Comparison of ENCODE assay signal across 33 cellular contexts in genomic region chr1:195754297-195754696, GRCh38.
"Had no signal": no experiment of that assay in that cellular context is flagged by ENCODE, and none has a peak within 500 bp of the region (broad histone marks: within the 10 kb centered on the region; RNA-seq: fewer than 3 reads in every experiment).

No MANE protein-coding gene starts in this region.

- H3K36me3 ChIP-seq: adrenal gland, brain microvascular endothelial cell, esophagus muscularis mucosa, gastroesophageal sphincter, WERI-Rb-1 had no signal

- H3K9me3 Mint-ChIP-seq: activated B cell treated with CpG ODN at 0.5 μM for 24 hours; activated CD8-positive, alpha-beta T cell treated with anti-CD3 and anti-CD28 coated beads for 36 hours; activated naive CD4-positive, alpha-beta T cell treated with anti-CD3 and anti-CD28 coated beads, Interleukin-2, amount 50 U/mL, for 24 hours; activated naive CD8-positive, alpha-beta T cell treated with anti-CD3 and anti-CD28 coated beads for 36 hours; activated T-helper 1 cell treated with anti-CD3 and anti-CD28 coated beads, Interleukin-12 subunit alpha, Interleukin-12 subunit beta, Interleukin-2, Interleukin-4 antibody, amounts not matched to agents 30 ng/mL and 10 ng/mL and 1 ng/mL, durations not matched to agents 14 hours and 24 hours and 36 hours; activated T-helper 2 cell treated with anti-CD3 and anti-CD28 coated beads, Interferon-gamma antibody, Interleukin-2, Interleukin-4, amounts not matched to agents 10 μg/mL and 5 μg/mL and 100 μg/mL, durations not matched to agents 14 hours and 24 hours and 36 hours; dendritic cell treated with granulocyte-macrophage colony-stimulating factor and Interleukin-4, amounts not matched to agents 40 ng/mL and 50 ng/mL, for 4 days; endodermal cell; T-helper 2 cell treated with Interferon-gamma antibody and Interleukin-4, amounts not matched to agents 5 μg/mL and 100 μg/mL, for 36 hours had no signal

- H3K4me1 Mint-ChIP-seq: activated B cell treated with CpG ODN at 0.5 μM for 24 hours; activated CD8-positive, alpha-beta memory T cell treated with anti-CD3 and anti-CD28 coated beads, Interleukin-2, amount 10 ng/mL, durations not matched to agents 7 days and 5 days; activated naive CD4-positive, alpha-beta T cell treated with anti-CD3 and anti-CD28 coated beads, Interleukin-2, amount 50 U/mL, for 24 hours; activated naive CD8-positive, alpha-beta T cell treated with anti-CD3 and anti-CD28 coated beads for 36 hours; activated naive CD8-positive, alpha-beta T cell treated with anti-CD3 and anti-CD28 coated beads, Interleukin-2, amount 50 U/mL, for 24 hours; central memory CD8-positive, alpha-beta T cell; T-helper 17 cell had no signal

- H3K9me3 ChIP-seq: adrenal gland, esophagus muscularis mucosa, gastroesophageal sphincter had no signal

- H3K4me3 Mint-ChIP-seq: activated B cell treated with CpG ODN at 0.5 μM for 24 hours; activated CD8-positive, alpha-beta memory T cell treated with anti-CD3 and anti-CD28 coated beads, Interleukin-2, amount 10 ng/mL, durations not matched to agents 7 days and 5 days; activated CD8-positive, alpha-beta T cell treated with anti-CD3 and anti-CD28 coated beads for 36 hours; activated naive CD4-positive, alpha-beta T cell treated with anti-CD3 and anti-CD28 coated beads for 36 hours; activated naive CD4-positive, alpha-beta T cell treated with anti-CD3 and anti-CD28 coated beads, Interleukin-2, amount 50 U/mL, for 24 hours; activated naive CD8-positive, alpha-beta T cell treated with anti-CD3 and anti-CD28 coated beads for 36 hours; activated naive CD8-positive, alpha-beta T cell treated with anti-CD3 and anti-CD28 coated beads, Interleukin-2, amount 50 U/mL, for 24 hours; activated T-helper 1 cell treated with anti-CD3 and anti-CD28 coated beads, Interleukin-12 subunit alpha, Interleukin-12 subunit beta, Interleukin-2, Interleukin-4 antibody, amounts not matched to agents 30 ng/mL and 10 ng/mL and 1 ng/mL, durations not matched to agents 14 hours and 24 hours and 36 hours; central memory CD8-positive, alpha-beta T cell; dendritic cell treated with granulocyte-macrophage colony-stimulating factor and Interleukin-4, amounts not matched to agents 40 ng/mL and 50 ng/mL, for 4 days; endodermal cell; T-helper 17 cell; T-helper 2 cell treated with Interferon-gamma antibody and Interleukin-4, amounts not matched to agents 5 μg/mL and 100 μg/mL, for 36 hours had no signal

- ATAC-seq: activated CD4-positive, CD25-positive, alpha-beta regulatory T cell treated with anti-CD3 and anti-CD28 coated beads, Interleukin-2, amount 50 U/mL, for 24 hours; activated CD8-positive, alpha-beta memory T cell treated with anti-CD3 and anti-CD28 coated beads, Interleukin-2, amount 10 ng/mL, durations not matched to agents 7 days and 5 days; activated CD8-positive, alpha-beta T cell treated with anti-CD3 and anti-CD28 coated beads for 36 hours; activated naive CD8-positive, alpha-beta T cell treated with anti-CD3 and anti-CD28 coated beads, Interleukin-2, amount 50 U/mL, for 24 hours; gastroesophageal sphincter; T-helper 17 cell had no signal

- DNase-seq: activated B cell treated with CpG ODN at 0.5 μM for 24 hours; activated CD4-positive, alpha-beta T cell treated with anti-CD3 and anti-CD28 coated beads for 48 hours; activated CD4-positive, alpha-beta T cell treated with anti-CD3 and anti-CD28 coated beads, Interleukin-2, amount 50 U/mL, for 1 hour; activated CD4-positive, alpha-beta T cell treated with anti-CD3 and anti-CD28 coated beads, Interleukin-2, amount 50 U/mL, for 48 hours; activated CD8-positive, alpha-beta memory T cell treated with anti-CD3 and anti-CD28 coated beads, Interleukin-2, amount 10 ng/mL, durations not matched to agents 7 days and 5 days; activated CD8-positive, alpha-beta memory T cell treated with anti-CD3 and anti-CD28 coated beads, Interleukin-2, amount 50 U/mL, for 4 hours; activated CD8-positive, alpha-beta T cell treated with anti-CD3 and anti-CD28 coated beads for 36 hours; activated effector memory CD4-positive, alpha-beta T cell treated with anti-CD3 and anti-CD28 coated beads, Interleukin-2, amount 50 U/mL, for 16 hours; activated naive CD4-positive, alpha-beta T cell treated with anti-CD3 and anti-CD28 coated beads for 36 hours; activated naive CD8-positive, alpha-beta T cell treated with anti-CD3 and anti-CD28 coated beads for 36 hours; activated naive CD8-positive, alpha-beta T cell treated with anti-CD3 and anti-CD28 coated beads, Interleukin-2, amount 50 U/mL, for 24 hours; activated T-cell treated with anti-CD3 and anti-CD28 coated beads, Interleukin-2, amount 50 U/mL, for 1 hour; activated T-cell treated with anti-CD3 and anti-CD28 coated beads, Interleukin-2, amount 50 U/mL, for 48 hours; adrenal gland; brain microvascular endothelial cell; dorsolateral prefrontal cortex; effector memory CD4-positive, alpha-beta T cell; endodermal cell; foreskin melanocyte; T-helper 1 cell; T-helper 17 cell; T1000; WERI-Rb-1 had no signal

- H3K27me3 ChIP-seq: adrenal gland, brain microvascular endothelial cell, dorsolateral prefrontal cortex, esophagus muscularis mucosa, gastroesophageal sphincter had no signal

- H3K27me3 Mint-ChIP-seq: activated B cell treated with CpG ODN at 0.5 μM for 24 hours; activated CD8-positive, alpha-beta memory T cell treated with anti-CD3 and anti-CD28 coated beads, Interleukin-2, amount 10 ng/mL, durations not matched to agents 7 days and 5 days; activated CD8-positive, alpha-beta T cell treated with anti-CD3 and anti-CD28 coated beads for 36 hours; activated naive CD4-positive, alpha-beta T cell treated with anti-CD3 and anti-CD28 coated beads, Interleukin-2, amount 50 U/mL, for 24 hours; activated naive CD8-positive, alpha-beta T cell treated with anti-CD3 and anti-CD28 coated beads for 36 hours; activated naive CD8-positive, alpha-beta T cell treated with anti-CD3 and anti-CD28 coated beads, Interleukin-2, amount 50 U/mL, for 24 hours; central memory CD8-positive, alpha-beta T cell; dendritic cell treated with granulocyte-macrophage colony-stimulating factor and Interleukin-4, amounts not matched to agents 40 ng/mL and 50 ng/mL, for 4 days; T-helper 17 cell had no signal

- H3K36me3 Mint-ChIP-seq: activated CD8-positive, alpha-beta memory T cell treated with anti-CD3 and anti-CD28 coated beads, Interleukin-2, amount 10 ng/mL, durations not matched to agents 7 days and 5 days; activated naive CD4-positive, alpha-beta T cell treated with anti-CD3 and anti-CD28 coated beads, Interleukin-2, amount 50 U/mL, for 24 hours; activated naive CD8-positive, alpha-beta T cell treated with anti-CD3 and anti-CD28 coated beads for 36 hours had no signal

- H3K27ac ChIP-seq: adrenal gland, brain microvascular endothelial cell, coronary artery, dorsolateral prefrontal cortex, esophagus muscularis mucosa, gastroesophageal sphincter, WERI-Rb-1 had no signal

- H3K4me3 ChIP-seq: adrenal gland, coronary artery, dorsolateral prefrontal cortex, esophagus muscularis mucosa, gastroesophageal sphincter had no signal

- H3K4me1 ChIP-seq: adrenal gland, esophagus muscularis mucosa, gastroesophageal sphincter had no signal

- H3K27ac Mint-ChIP-seq: activated B cell treated with CpG ODN at 0.5 μM for 24 hours; activated CD8-positive, alpha-beta memory T cell treated with anti-CD3 and anti-CD28 coated beads, Interleukin-2, amount 10 ng/mL, durations not matched to agents 7 days and 5 days; activated CD8-positive, alpha-beta T cell treated with anti-CD3 and anti-CD28 coated beads for 36 hours; activated naive CD4-positive, alpha-beta T cell treated with anti-CD3 and anti-CD28 coated beads for 36 hours; activated naive CD4-positive, alpha-beta T cell treated with anti-CD3 and anti-CD28 coated beads, Interleukin-2, amount 50 U/mL, for 24 hours; activated naive CD8-positive, alpha-beta T cell treated with anti-CD3 and anti-CD28 coated beads for 36 hours; activated naive CD8-positive, alpha-beta T cell treated with anti-CD3 and anti-CD28 coated beads, Interleukin-2, amount 50 U/mL, for 24 hours; activated T-helper 1 cell treated with anti-CD3 and anti-CD28 coated beads, Interleukin-12 subunit alpha, Interleukin-12 subunit beta, Interleukin-2, Interleukin-4 antibody, amounts not matched to agents 30 ng/mL and 10 ng/mL and 1 ng/mL, durations not matched to agents 14 hours and 24 hours and 36 hours; activated T-helper 2 cell treated with anti-CD3 and anti-CD28 coated beads, Interferon-gamma antibody, Interleukin-2, Interleukin-4, amounts not matched to agents 10 μg/mL and 5 μg/mL and 100 μg/mL, durations not matched to agents 14 hours and 24 hours and 36 hours; dendritic cell treated with granulocyte-macrophage colony-stimulating factor and Interleukin-4, amounts not matched to agents 40 ng/mL and 50 ng/mL, for 4 days; endodermal cell; T-helper 17 cell; T-helper 2 cell treated with Interferon-gamma antibody and Interleukin-4, amounts not matched to agents 5 μg/mL and 100 μg/mL, for 36 hours had no signal
